In the genomic region with DNA sequence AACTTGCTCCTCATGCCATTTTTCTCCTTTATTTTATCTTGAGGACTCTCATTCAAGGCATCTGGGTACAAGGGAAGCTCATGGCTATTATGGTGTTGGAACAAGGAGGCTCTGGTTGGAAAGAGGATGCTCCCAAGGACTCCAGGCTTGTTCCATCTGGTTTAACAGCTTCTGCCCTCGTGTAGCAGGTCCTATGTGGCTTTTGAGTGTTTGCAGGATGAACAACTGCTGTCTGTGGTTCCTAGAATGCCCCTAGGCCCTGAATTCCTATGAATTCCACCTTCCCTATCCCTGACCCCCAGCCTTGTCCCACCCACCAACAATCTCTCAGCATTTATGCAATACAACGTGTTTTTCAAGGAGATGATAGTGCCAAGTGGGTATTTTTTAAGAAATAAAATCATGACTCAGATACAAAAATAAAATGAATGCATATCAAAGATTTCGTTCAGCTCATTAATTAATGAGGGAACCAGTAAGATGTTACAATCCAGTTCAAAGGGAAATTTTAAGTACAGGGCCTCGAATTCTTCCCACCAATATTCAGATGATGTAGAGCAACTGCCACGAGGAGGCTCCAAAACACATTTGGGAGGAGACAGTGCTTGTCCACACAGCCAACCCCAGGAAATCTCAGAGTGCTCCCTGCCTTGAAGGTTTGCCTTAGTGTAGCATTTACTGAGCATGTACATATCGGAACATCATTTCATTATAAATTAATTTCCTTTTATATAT, we compare ENCODE assay signal across 1 cellular context.
TF ChIP-seq lines count a peak whose summit lies in the region.

No MANE protein-coding gene starts in this region.

TF ChIP-seq in IMR-90, 13 proteins besides CTCF, POLR2A, EP300 and RAD21 (continued from another document):
- TF ChIP-seq RFX5 (IDR thresholded peaks at IDR 0.05; ENCODE audit: low read depth, low read length) (no peak), FOS (IDR thresholded peaks at IDR 0.05; ENCODE audit: low read depth, low read length) (no peak), MAFK (IDR thresholded peaks at IDR 0.05; ENCODE audit: low read depth, low read length) (no peak), RCOR1 (IDR thresholded peaks at IDR 0.05; ENCODE audit: insufficient replicate concordance, low read length) (no peak)
